ENCODE assay signal across 14 cellular contexts in genomic region chr7:102666850-102667249, GRCh38. TPM values are rescaled to one million over a fixed set of nuclear protein-coding genes. Genes with fewer than 3 reads are reported as not detected.
"Had no signal": no experiment of that assay in that cellular context is flagged by ENCODE, and none has a peak within 500 bp of the region (broad histone marks: within the 10 kb centered on the region; RNA-seq: fewer than 3 reads in every experiment).

No MANE protein-coding gene starts in this region.

RNA-seq across cellular contexts. Expression of gene SPDYE2B, which starts 16.7 kb away (rescaled TPM):
- total RNA-seq: activated B cell treated with CpG ODN at 0.5 μM for 24 hours; activated CD4-positive, alpha-beta memory T cell treated with anti-CD3 and anti-CD28 coated beads for 36 hours; activated CD4-positive, alpha-beta T cell treated with anti-CD3 and anti-CD28 coated beads for 36 hours; activated CD4-positive, alpha-beta T cell treated with anti-CD3 and anti-CD28 coated beads, Interleukin-2, amount 10 ng/mL, durations not matched to agents 24 days and 14 days; activated CD4-positive, alpha-beta T cell treated with anti-CD3 and anti-CD28 coated beads, Interleukin-2, amount 10 ng/mL, durations not matched to agents 7 days and 5 days; activated CD8-positive, alpha-beta memory T cell treated with anti-CD3 and anti-CD28 coated beads for 36 hours; activated CD8-positive, alpha-beta memory T cell treated with anti-CD3 and anti-CD28 coated beads, Interleukin-2, amount 10 ng/mL, durations not matched to agents 7 days and 5 days; activated CD8-positive, alpha-beta T cell treated with anti-CD3 and anti-CD28 coated beads for 36 hours; activated CD8-positive, alpha-beta T cell treated with anti-CD3 and anti-CD28 coated beads, Interleukin-2, amount 10 ng/mL, durations not matched to agents 7 days and 5 days; T-cell; T-helper 1 cell treated with Interleukin-12 subunit alpha and Interleukin-12 subunit beta and Interleukin-4 antibody, amounts not matched to agents 30 ng/mL and 1 ng/mL, for 36 hours; T-helper 17 cell; T-helper 2 cell treated with Interferon-gamma antibody and Interleukin-4, amounts not matched to agents 100 ng/mL and 5 ng/mL, for 36 hours; WTC11 had no signal
